Comparison of ENCODE assay signal across 16 cellular contexts in genomic region chr3:187978433-187979011, GRCh38.
DNase-seq lines count a peak whose midpoint lies in the region; ATAC-seq and TF ChIP-seq lines count a peak whose summit lies in the region.
"Had no signal": no experiment of that assay in that cellular context is flagged by ENCODE, and none has a peak within 500 bp of the region (broad histone marks: within the 10 kb centered on the region; RNA-seq: fewer than 3 reads in every experiment).

No MANE protein-coding gene starts in this region.

- ATAC-seq in activated naive CD4-positive, alpha-beta T cell treated with anti-CD3 and anti-CD28 coated beads, Interleukin-2, amount 50 U/mL, for 72 hours = no peak
- no peak for ATAC-seq in GM19397 (IDR thresholded peaks at IDR 0.05; ENCODE audit: unreplicated experiment)
- ATAC-seq: left cardiac atrium, psoas muscle had no signal

- H3K4me1 ChIP-seq in neutrophil (ENCODE audit: control insufficient read depth in 1 of 2, insufficient read depth in 1 of 2, low read depth in 1 of 2, low read length in 1 of 2) (peaks cover 28 to 42% of the 10 kb centered on the region in 2 experiments), spleen (peaks cover 0 to 63% (median 48%) of the 10 kb centered on the region in 6 donors)

- no peak overlapping the region for H3K4me3 ChIP-seq in neutrophil (ENCODE audit: low read depth in 1 of 2, low read length in 1 of 2)
- H3K4me3 ChIP-seq in spleen = no peak overlapping the region
- H3K4me3 ChIP-seq: cardiac muscle cell, psoas muscle had no signal

- no peak overlapping the region for H3K4me3 Mint-ChIP-seq in activated naive CD4-positive, alpha-beta T cell treated with anti-CD3 and anti-CD28 coated beads, Interleukin-2, amount 10 ng/mL, durations not matched to agents 7 days and 5 days
- H3K4me3 Mint-ChIP-seq in activated naive CD8-positive, alpha-beta T cell = no peak overlapping the region

- peaks cover 13% of the 10 kb centered on the region for H3K36me3 Mint-ChIP-seq in activated naive CD4-positive, alpha-beta T cell treated with anti-CD3 and anti-CD28 coated beads, Interleukin-2, amount 10 ng/mL, durations not matched to agents 7 days and 5 days
- peaks cover 5 to 23% of the 10 kb centered on the region in 2 donors for H3K36me3 Mint-ChIP-seq in activated naive CD4-positive, alpha-beta T cell treated with anti-CD3 and anti-CD28 coated beads, Interleukin-2, amount 50 U/mL, for 72 hours
- H3K36me3 Mint-ChIP-seq in activated naive CD8-positive, alpha-beta T cell = peaks cover 2% of the 10 kb centered on the region

- H3K27ac Mint-ChIP-seq in activated naive CD4-positive, alpha-beta T cell treated with anti-CD3 and anti-CD28 coated beads, Interleukin-2, amount 10 ng/mL, durations not matched to agents 7 days and 5 days = peak overlapping the region; percentile 62
- no peak overlapping the region for H3K27ac Mint-ChIP-seq in activated naive CD4-positive, alpha-beta T cell treated with anti-CD3 and anti-CD28 coated beads, Interleukin-2, amount 50 U/mL, for 72 hours
- H3K27ac Mint-ChIP-seq in activated naive CD8-positive, alpha-beta T cell = peak overlapping the region; percentile 65

- H3K9me3 ChIP-seq in neutrophil (no peaks in the 10 kb centered on the region), spleen (peaks cover 0 to 4% (median 0%) of the 10 kb centered on the region in 8 donors)
- H3K9me3 ChIP-seq: psoas muscle had no signal

- WGBS in spleen, 5 donors = 32 to 53% (median 46%) methylated on average over 5 of the region's 5 CpGs

- no peaks in the 10 kb centered on the region for H3K27me3 ChIP-seq in neutrophil
- H3K27me3 ChIP-seq in spleen (replicated peaks in 1 of 7) = no peaks in the 10 kb centered on the region
- H3K27me3 ChIP-seq: cardiac muscle cell had no signal

- CTCF ChIA-PET in activated naive CD4-positive, alpha-beta T cell treated with anti-CD3 and anti-CD28 coated beads, Interleukin-2, amount 10 ng/mL, durations not matched to agents 7 days and 5 days (lab: Charles Lee) = no interaction called here

- TF ChIP-seq CTCF in neutrophil (IDR thresholded peaks at IDR 0.05) (no peak), spleen (IDR thresholded peaks at IDR 0.05 in 8 of 11, conservative IDR thresholded peaks at IDR 0.05 in 3 of 11) (peak in 1 of 11 experiments; percentile 9)

- peaks cover 74% of the 10 kb centered on the region for H3K4me1 Mint-ChIP-seq in activated naive CD4-positive, alpha-beta T cell treated with anti-CD3 and anti-CD28 coated beads, Interleukin-2, amount 10 ng/mL, durations not matched to agents 7 days and 5 days
- peaks cover 61% of the 10 kb centered on the region for H3K4me1 Mint-ChIP-seq in activated naive CD8-positive, alpha-beta T cell (ENCODE audit: low read depth)

- peak; percentile 21 for DNase-seq in activated naive CD4-positive, alpha-beta T cell treated with anti-CD3 and anti-CD28 coated beads, Interleukin-2, amount 10 ng/mL, durations not matched to agents 7 days and 5 days
- no peak for DNase-seq in activated naive CD4-positive, alpha-beta T cell treated with anti-CD3 and anti-CD28 coated beads, Interleukin-2, amount 50 U/mL, for 72 hours (ENCODE audit: low spot score in 2 of 2)
- peak; percentile 15 for DNase-seq in MV-4-11 (lab: John Stamatoyannopoulos, UW)
- no peak for DNase-seq in NCI-H526 (lab: John Stamatoyannopoulos, UW)
- DNase-seq in spleen = no peak
- DNase-seq: activated naive CD4-positive, alpha-beta T cell; head of caudate nucleus; left cardiac atrium; NCI-H2227 treated with DMSO at 0.1 percent for 48 hours; psoas muscle; RPMI8226; T1000 had no signal

- H3K9me3 Mint-ChIP-seq in activated naive CD4-positive, alpha-beta T cell treated with anti-CD3 and anti-CD28 coated beads, Interleukin-2, amount 10 ng/mL, durations not matched to agents 7 days and 5 days = peaks cover 7% of the 10 kb centered on the region
- peaks cover 4 to 14% of the 10 kb centered on the region in 2 donors for H3K9me3 Mint-ChIP-seq in activated naive CD4-positive, alpha-beta T cell treated with anti-CD3 and anti-CD28 coated beads, Interleukin-2, amount 50 U/mL, for 72 hours
- H3K9me3 Mint-ChIP-seq in activated naive CD8-positive, alpha-beta T cell (ENCODE audit: low read depth) = no peaks in the 10 kb centered on the region

- H3K27ac ChIP-seq in neutrophil = peak overlapping the region; percentile 69
- peak overlapping the region in 3 of 8 donors; percentile 11 to 53 (median 41) for H3K27ac ChIP-seq in spleen
- H3K27ac ChIP-seq: cardiac muscle cell, psoas muscle had no signal

- no peak for TF ChIP-seq POLR2A in spleen (IDR thresholded peaks at IDR 0.05)

- H3K36me3 ChIP-seq in neutrophil (no peaks in the 10 kb centered on the region), spleen (no peaks in the 10 kb centered on the region)
- H3K36me3 ChIP-seq: cardiac muscle cell had no signal

- H3K27me3 Mint-ChIP-seq in activated naive CD4-positive, alpha-beta T cell treated with anti-CD3 and anti-CD28 coated beads, Interleukin-2, amount 10 ng/mL, durations not matched to agents 7 days and 5 days = peaks cover 3% of the 10 kb centered on the region
- H3K27me3 Mint-ChIP-seq in activated naive CD8-positive, alpha-beta T cell = no peaks in the 10 kb centered on the region

- intact Hi-C loops in spleen (cut with DNase I; ENCODE audit: low total_unique reads) = no loop called here

Comparison
In these comparisons a context has a peak if more than half of its experiments do, and no peak if none do; other contexts are left out.
1. DNase-seq: peak in activated naive CD4-positive, alpha-beta T cell treated with anti-CD3 and anti-CD28 coated beads, Interleukin-2, amount 10 ng/mL, durations not matched to agents 7 days and 5 days (single experiment) and MV-4-11 (single experiment); none in activated naive CD4-positive, alpha-beta T cell treated with anti-CD3 and anti-CD28 coated beads, Interleukin-2, amount 50 U/mL, for 72 hours (0 of 2), NCI-H526 (0 of 2) and spleen (single experiment).
2. H3K27ac Mint-ChIP-seq: peak in activated naive CD4-positive, alpha-beta T cell treated with anti-CD3 and anti-CD28 coated beads, Interleukin-2, amount 10 ng/mL, durations not matched to agents 7 days and 5 days (single experiment) and activated naive CD8-positive, alpha-beta T cell (single experiment); none in activated naive CD4-positive, alpha-beta T cell treated with anti-CD3 and anti-CD28 coated beads, Interleukin-2, amount 50 U/mL, for 72 hours (0 of 2).